ENCODE assay signal across 1 cellular context in the genomic region with DNA sequence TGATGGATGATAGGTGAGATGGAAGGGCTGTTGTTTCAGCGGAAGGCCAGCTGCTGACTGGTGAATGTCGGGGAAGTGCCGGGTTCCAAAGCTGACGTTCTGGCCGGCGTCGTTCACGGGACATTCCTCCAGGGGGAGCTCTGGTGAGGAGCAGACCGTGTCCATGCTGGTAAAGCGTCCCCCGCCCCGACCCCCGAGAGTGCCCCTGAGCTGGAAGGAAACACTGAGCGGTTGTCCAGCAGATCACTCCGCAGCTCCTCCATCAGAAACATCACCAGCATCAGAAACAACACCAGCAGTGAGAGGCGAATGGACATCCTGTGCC.
TF ChIP-seq lines count a peak whose summit lies in the region.

No MANE protein-coding gene starts in this region.

TF ChIP-seq in GM12878, 131 proteins besides CTCF, POLR2A, EP300 and RAD21 (continued from another document):
- no peak for TF ChIP-seq NKRF (conservative IDR thresholded peaks at IDR 0.05)
- TF ChIP-seq RELA (IDR thresholded peaks at IDR 0.05; ENCODE audit: borderline replicate concordance, partially characterized antibody) = no peak
